In genomic region chr1:23691499-23692307, GRCh38 we compare ENCODE assay signal across 8 cellular contexts. TPM values are rescaled to one million over a fixed set of nuclear protein-coding genes. Genes with fewer than 3 reads are reported as not detected.
A peak's percentile ranks its signal among the peaks of the same experiment; 100 is the strongest.
DNase-seq lines count a peak whose midpoint lies in the region; ATAC-seq and TF ChIP-seq lines count a peak whose summit lies in the region.

Gene RPL11 (plus strand): TSS chr1:23691806. CDS start chr1:23691824, 18 bp downstream.

- peak within 1 kb of the TSS; percentile 87 to 100 (median 97) for H3K4me2 ChIP-seq in BLaER1 treated with 17β-estradiol and CSF1 and Interleukin-3, amounts not matched to agents 10 nM and 100 nM

- peak; percentile 83 to 84 for TF ChIP-seq CTCF in left lung (IDR thresholded peaks at IDR 0.05)

- no peaks in the 10 kb centered on the region for H3K9me3 Mint-ChIP-seq in dendritic cell treated with granulocyte-macrophage colony-stimulating factor and Interleukin-4, amounts not matched to agents 40 ng/mL and 50 ng/mL, for 4 days

- peaks cover 44% of the 10 kb centered on the region for H3K4me1 Mint-ChIP-seq in dendritic cell treated with granulocyte-macrophage colony-stimulating factor and Interleukin-4, amounts not matched to agents 40 ng/mL and 50 ng/mL, for 4 days (ENCODE audit: low read depth)

- ATAC-seq in GM19328 (IDR thresholded peaks at IDR 0.05; ENCODE audit: unreplicated experiment) (peak; percentile 93), HG03520 (IDR thresholded peaks at IDR 0.05; ENCODE audit: unreplicated experiment) (peak; percentile 77), left lung (peak; percentile 100)

- DNase-seq in NCI-H69 (lab: John Stamatoyannopoulos, UW), result peak; percentile 95
- DNase-seq in activated CD4-positive, alpha-beta T cell treated with anti-CD3 and anti-CD28 coated beads, Interleukin-2, amount 50 U/mL, for 24 hours (ENCODE audit: low read depth in 1 of 2, low spot score in 1 of 2), result peak; percentile 79 to 89
- peak; percentile 92 to 94 for DNase-seq in left lung
- peak; percentile 79 to 82 for DNase-seq in stimulated activated CD4-positive, alpha-beta T cell treated with anti-CD3 and anti-CD28 coated beads, Interleukin-2, amount 100 ng/mL, for 48 hours

- H4K20me1 ChIP-seq in BLaER1 treated with 17β-estradiol and CSF1 and Interleukin-3, amounts not matched to agents 10 nM and 100 nM, result peaks cover 39 to 49% (median 45%) of the 10 kb centered on the region in 11 experiments

- H3K9me3 ChIP-seq in BLaER1 treated with 17β-estradiol and CSF1 and Interleukin-3, amounts not matched to agents 10 nM and 100 nM (replicated peaks in 1 of 11), result peaks cover 10 to 33% (median 25%) of the 10 kb centered on the region in 11 experiments
- peaks cover 0 to 4% of the 10 kb centered on the region in 2 donors for H3K9me3 ChIP-seq in left lung

- H3K9ac ChIP-seq in BLaER1 treated with 17β-estradiol and CSF1 and Interleukin-3, amounts not matched to agents 10 nM and 100 nM, result peak within 1 kb of the TSS; percentile 89 to 98 (median 97)

- peak within 1 kb of the TSS; percentile 84 to 98 (median 96) for H3K27ac ChIP-seq in BLaER1 treated with 17β-estradiol and CSF1 and Interleukin-3, amounts not matched to agents 10 nM and 100 nM
- peak within 1 kb of the TSS; percentile 71 to 86 for H3K27ac ChIP-seq in left lung

- peak within 1 kb of the TSS; percentile 90 for H3K4me3 Mint-ChIP-seq in dendritic cell treated with granulocyte-macrophage colony-stimulating factor and Interleukin-4, amounts not matched to agents 40 ng/mL and 50 ng/mL, for 4 days

- no peaks in the 10 kb centered on the region for H3K27me3 ChIP-seq in BLaER1 treated with 17β-estradiol and CSF1 and Interleukin-3, amounts not matched to agents 10 nM and 100 nM
- H3K27me3 ChIP-seq in left lung, result no peaks in the 10 kb centered on the region

- peaks cover 42 to 46% (median 45%) of the 10 kb centered on the region in 11 experiments for H3K36me3 ChIP-seq in BLaER1 treated with 17β-estradiol and CSF1 and Interleukin-3, amounts not matched to agents 10 nM and 100 nM
- peaks cover 0 to 42% of the 10 kb centered on the region in 2 donors for H3K36me3 ChIP-seq in left lung

- peaks cover 9% of the 10 kb centered on the region for H3K27me3 Mint-ChIP-seq in dendritic cell treated with granulocyte-macrophage colony-stimulating factor and Interleukin-4, amounts not matched to agents 40 ng/mL and 50 ng/mL, for 4 days

- peaks cover 52% of the 10 kb centered on the region for H3K36me3 Mint-ChIP-seq in dendritic cell treated with granulocyte-macrophage colony-stimulating factor and Interleukin-4, amounts not matched to agents 40 ng/mL and 50 ng/mL, for 4 days (ENCODE audit: low read depth)

- intact Hi-C loops in dendritic cell treated with granulocyte-macrophage colony-stimulating factor and Interleukin-4, amounts not matched to agents 40 ng/mL and 50 ng/mL, for 4 days (cut with micrococcal nuclease), result loop anchor here (5.0 kb wide), 1 partner anchor 51 kb away; the partner anchor contains the start of gene ELOA
- intact Hi-C loops in left lung (cut with DNase I), result no loop called here

- H3K4me1 ChIP-seq in BLaER1 treated with 17β-estradiol and CSF1 and Interleukin-3, amounts not matched to agents 10 nM and 100 nM, result peaks cover 43 to 48% (median 43%) of the 10 kb centered on the region in 10 experiments
- H3K4me1 ChIP-seq in left lung, result peaks cover 26 to 46% of the 10 kb centered on the region in 2 donors

- peak within 1 kb of the TSS; percentile 76 to 97 (median 86) for H3K4me3 ChIP-seq in BLaER1 treated with 17β-estradiol and CSF1 and Interleukin-3, amounts not matched to agents 10 nM and 100 nM
- H3K4me3 ChIP-seq in left lung, result peak within 1 kb of the TSS; percentile 55 to 80

- peak within 1 kb of the TSS; percentile 94 for H3K27ac Mint-ChIP-seq in dendritic cell treated with granulocyte-macrophage colony-stimulating factor and Interleukin-4, amounts not matched to agents 40 ng/mL and 50 ng/mL, for 4 days

RNA-seq across cellular contexts. Expression of gene RPL11, which starts in this region (rescaled TPM):
- 100 to 1,000 TPM; 761 to 849 TPM for total RNA-seq in left lung

Comparison
In these comparisons a context has a peak if more than half of its experiments do, and no peak if none do; other contexts are left out.
1. Peak in every context shown above with its lines: DNase-seq, ATAC-seq, H3K4me3 ChIP-seq and H3K27ac ChIP-seq.